ENCODE assay signal across 9 cellular contexts in genomic region chr10:14751576-14752330, GRCh38. TPM values are rescaled to one million over a fixed set of nuclear protein-coding genes. Genes with fewer than 3 reads are reported as not detected.
DNase-seq lines count a peak whose midpoint lies in the region; ATAC-seq and TF ChIP-seq lines count a peak whose summit lies in the region.
"Had no signal": no experiment of that assay in that cellular context is flagged by ENCODE, and none has a peak within 500 bp of the region (broad histone marks: within the 10 kb centered on the region; RNA-seq: fewer than 3 reads in every experiment).

No MANE protein-coding gene starts in this region.

- intact Hi-C loops in left ventricle myocardium superior (cut with micrococcal nuclease) = no loop called here

- H3K9me3 ChIP-seq in OCI-LY3 (ENCODE audit: insufficient read depth, low read length) (no peaks in the 10 kb centered on the region), SJCRH30 (replicated peaks) (no peaks in the 10 kb centered on the region)

- peak overlapping the region; percentile 71 for H3K9ac ChIP-seq in OCI-LY3 (ENCODE audit: low read length)

- no peaks in the 10 kb centered on the region for H3K79me2 ChIP-seq in OCI-LY3 (ENCODE audit: low read length)

- H3K27me3 ChIP-seq in OCI-LY3 (ENCODE audit: low read depth, low read length) (peaks cover 4% of the 10 kb centered on the region; the same call in 1 of the 2 replicates), SJCRH30 (no peaks in the 10 kb centered on the region)

- H3K27ac ChIP-seq in OCI-LY3 (ENCODE audit: low read length) = peak overlapping the region; percentile 93
- H3K27ac ChIP-seq in SJCRH30 = no peak overlapping the region
- H3K27ac ChIP-seq: SK-N-MC had no signal

- DNase-seq in left ventricle myocardium superior = peak; percentile 82
- peak; percentile 45 for DNase-seq in smooth muscle cell of the brain vasculature (ENCODE audit: low read depth, low spot score)
- no peak for DNase-seq in effector CD4-positive, alpha-beta T cell
- no peak for DNase-seq in COLO829 (ENCODE audit: low spot score)
- no peak for DNase-seq in SJCRH30

- 0 out of 2 replicates have a peak overlapping the region, but pooled peaks have one; percentile 32 for H2AFZ ChIP-seq in OCI-LY3 (ENCODE audit: low read depth, low read length)

- H3K36me3 ChIP-seq in OCI-LY3 (replicated peaks; ENCODE audit: low read depth, low read length) (no peaks in the 10 kb centered on the region), SJCRH30 (no peaks in the 10 kb centered on the region)

- H4K20me1 ChIP-seq in OCI-LY3 (ENCODE audit: insufficient read depth, low read length) = no peaks in the 10 kb centered on the region

- no peak for TF ChIP-seq CTCF in OCI-LY3 (IDR thresholded peaks at IDR 0.05; ENCODE audit: low read depth, low read length)

- H3K4me1 ChIP-seq in OCI-LY3 (ENCODE audit: low read length) (peaks cover 44% of the 10 kb centered on the region), SJCRH30 (no peaks in the 10 kb centered on the region)

- ATAC-seq in GM19397 (IDR thresholded peaks at IDR 0.05; ENCODE audit: unreplicated experiment) = peak; percentile 71
- ATAC-seq in left ventricle myocardium superior = peak; percentile 92
- ATAC-seq in GM18870 (IDR thresholded peaks at IDR 0.05; ENCODE audit: unreplicated experiment) = no peak

- H3K4me2 ChIP-seq in OCI-LY3 (ENCODE audit: low read length) = peak overlapping the region; percentile 76

- peak overlapping the region; percentile 56 for H3K4me3 ChIP-seq in OCI-LY3 (ENCODE audit: low read length)
- no peak overlapping the region for H3K4me3 ChIP-seq in SJCRH30
- H3K4me3 ChIP-seq: SK-N-MC had no signal

RNA-seq across cellular contexts. Expression of gene FAM107B, which starts 22.9 kb away (rescaled TPM):
- total RNA-seq in left ventricle myocardium superior = 3.4 TPM
- 17.7 and 21.7 TPM in 2 replicates for total RNA-seq in SJCRH30 (2014; rRNA removed; shearing (Covaris generic))

Comparison
In these comparisons a context has a peak if more than half of its experiments do, and no peak if none do; other contexts are left out.
1. DNase-seq: peak in left ventricle myocardium superior (single experiment) and smooth muscle cell of the brain vasculature (single experiment); none in effector CD4-positive, alpha-beta T cell (single experiment), COLO829 (single experiment) and SJCRH30 (0 of 2).